In the genomic region with DNA sequence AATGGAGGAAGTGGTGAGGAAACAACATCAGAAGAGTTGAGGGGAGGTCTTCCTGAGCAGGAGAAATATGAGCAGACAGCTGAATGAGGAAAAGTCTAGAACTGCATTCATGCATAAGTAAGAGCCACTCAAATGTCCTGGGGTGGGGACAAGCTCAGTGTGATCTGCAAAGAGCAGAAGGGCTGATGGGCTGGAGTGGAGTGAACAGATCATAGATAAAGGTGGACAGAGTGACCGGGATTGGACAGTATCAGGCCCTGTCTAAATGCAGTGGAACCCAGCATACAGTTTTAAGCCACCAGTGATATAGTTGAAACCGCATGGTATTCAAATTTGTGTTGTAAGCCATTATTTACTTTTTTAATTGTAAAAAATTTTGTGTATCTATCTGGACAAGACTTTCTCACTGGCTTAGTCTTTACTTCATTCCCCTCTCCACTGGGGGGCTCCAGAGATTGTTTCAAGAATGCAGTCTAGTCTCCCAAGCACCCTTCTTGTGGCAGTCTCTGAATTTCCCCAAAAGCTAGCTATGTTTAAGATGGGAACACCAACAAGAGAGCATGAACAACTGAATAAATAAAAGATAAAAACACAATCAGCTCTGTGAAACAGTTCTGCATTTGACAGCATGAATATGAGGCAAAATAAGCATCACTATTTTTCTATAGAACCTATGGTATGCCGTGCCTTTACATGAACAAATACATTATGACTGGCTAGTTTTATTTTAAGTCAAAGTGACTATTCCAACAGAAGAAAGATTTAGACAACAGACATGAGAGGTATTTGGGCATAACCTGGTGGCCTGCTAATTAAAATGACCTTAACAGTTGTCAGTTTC, we compare ENCODE assay signal across 8 cellular contexts. TPM values are rescaled to one million over a fixed set of nuclear protein-coding genes. Genes with fewer than 3 reads are reported as not detected.
A peak's percentile ranks its signal among the peaks of the same experiment; 100 is the strongest.
DNase-seq lines count a peak whose midpoint lies in the region; ATAC-seq and TF ChIP-seq lines count a peak whose summit lies in the region.

No MANE protein-coding gene starts in this region.

- no peak overlapping the region for H3K4me3 ChIP-seq in adrenal gland
- no peak overlapping the region for H3K4me3 ChIP-seq in hepatocyte
- H3K4me3 ChIP-seq in transverse colon, result no peak overlapping the region

- no peak for TF ChIP-seq EP300 in transverse colon (IDR thresholded peaks at IDR 0.05; ENCODE audit: low read depth)

- no peak overlapping the region for H2AFZ ChIP-seq in hepatocyte

- H3K4me2 ChIP-seq in hepatocyte, result no peak overlapping the region

- H3K9me3 ChIP-seq in adrenal gland (replicated peaks in 1 of 3), result no peaks in the 10 kb centered on the region
- H3K9me3 ChIP-seq in hepatocyte (ENCODE audit: low read depth), result no peaks in the 10 kb centered on the region
- H3K9me3 ChIP-seq in transverse colon, result no peaks in the 10 kb centered on the region

- H3K36me3 ChIP-seq in adrenal gland (replicated peaks in 1 of 2) (no peaks in the 10 kb centered on the region), hepatocyte (replicated peaks; ENCODE audit: insufficient read depth, low read depth) (no peaks in the 10 kb centered on the region), transverse colon (no peaks in the 10 kb centered on the region)

- no peaks in the 10 kb centered on the region for H3K9me2 ChIP-seq in hepatocyte (replicated peaks; ENCODE audit: insufficient read depth)

- H3K27me3 ChIP-seq in adrenal gland (no peaks in the 10 kb centered on the region), hepatocyte (peaks cover 8% of the 10 kb centered on the region), transverse colon (no peaks in the 10 kb centered on the region)

- H3K4me1 ChIP-seq in adrenal gland (replicated peaks in 1 of 2) (no peaks in the 10 kb centered on the region), hepatocyte (ENCODE audit: insufficient read depth) (no peaks in the 10 kb centered on the region), transverse colon (no peaks in the 10 kb centered on the region)

- intact Hi-C loops in adrenal gland (cut with DNase I) (loop anchor here in 1 of 2 donors (10.0 kb wide), 2 partner anchors 171 to 351 kb away; no protein-coding TSS in a partner anchor), transverse colon (cut with DNase I; ENCODE audit: low total_unique reads) (loop anchor here (10.0 kb wide), 1 partner anchor 171 kb away; no protein-coding TSS in a partner anchor)

- 58 to 75% (median 74%) methylated on average over 3 of the region's 3 CpGs for WGBS in adrenal gland, 4 donors
- WGBS in hepatocyte (ENCODE audit: low lambda C conversion rate, missing lambda C conversion rate), result 64% methylated on average over 3 of the region's 3 CpGs
- 68 to 71% methylated on average over 3 of the region's 3 CpGs for WGBS in transverse colon (ENCODE audit: low coverage in 1 of 2), 2 donors

- TF ChIP-seq CTCF in adrenal gland (IDR thresholded peaks at IDR 0.05) (peak; percentile 51 to 75 (median 66)), hepatocyte (IDR thresholded peaks at IDR 0.05; ENCODE audit: poor library complexity) (peak; percentile 67), transverse colon (IDR thresholded peaks at IDR 0.05) (peak; percentile 55 to 64 (median 58))

- ATAC-seq in GM18868 (IDR thresholded peaks at IDR 0.05; ENCODE audit: unreplicated experiment) (peak; percentile 86), HG02623 (IDR thresholded peaks at IDR 0.05; ENCODE audit: unreplicated experiment) (no peak)

- H3K27ac ChIP-seq in adrenal gland, result no peak overlapping the region
- H3K27ac ChIP-seq in hepatocyte, result no peak overlapping the region
- no peak overlapping the region for H3K27ac ChIP-seq in transverse colon

- in situ Hi-C loops in transverse colon (cut with MboI; ENCODE audit: low pct_ligation_motif_present in 1 of 4, low pct_unique_long_range_greater_than_20kb in 1 of 4, low sequenced_read_pairs in 3 of 4), result loop anchor here (10.0 kb wide), 3 partner anchors 151 to 351 kb away; no protein-coding TSS in a partner anchor

- TF ChIP-seq POLR2A in adrenal gland (IDR thresholded peaks at IDR 0.05), result no peak
- no peak for TF ChIP-seq POLR2A in transverse colon (IDR thresholded peaks at IDR 0.05)

- H3K79me2 ChIP-seq in hepatocyte, result no peaks in the 10 kb centered on the region

- peak; percentile 64 for DNase-seq in Ammon's horn (ENCODE audit: low spot score)
- DNase-seq in NCI-H1092 treated with DMSO at 0.1 percent for 48 hours (lab: John Stamatoyannopoulos, UW), result peak; percentile 6
- peak; percentile 42 to 72 (median 62) for DNase-seq in adrenal gland
- peak; percentile 58 for DNase-seq in hepatocyte (ENCODE audit: low spot score)
- peak; percentile 16 for DNase-seq in transverse colon
- DNase-seq in DMS153 (lab: John Stamatoyannopoulos, UW), result no peak

- H4K20me1 ChIP-seq in hepatocyte (ENCODE audit: insufficient read depth, poor library complexity, severe bottlenecking), result no peaks in the 10 kb centered on the region

RNA-seq across cellular contexts. Expression of gene STK32A, which starts 10.7 kb away (rescaled TPM):
- total RNA-seq in adrenal gland, result 10 to 100 TPM; 13.4 to 46.0 (median 22.4) TPM
- 1 to 10 TPM; 5.2 to 9.5 (median 8.8) TPM for polyA plus RNA-seq in adrenal gland
- total RNA-seq in hepatocyte, result 2.3 and 3.1 TPM in 2 replicates
- polyA plus RNA-seq in hepatocyte, result 1.1 and 2.6 TPM in 2 replicates
- 1 to 10 TPM in 2 of 4 donors, not detected in 2; 1.4 to 1.6 TPM for total RNA-seq in transverse colon
